In the genomic region with DNA sequence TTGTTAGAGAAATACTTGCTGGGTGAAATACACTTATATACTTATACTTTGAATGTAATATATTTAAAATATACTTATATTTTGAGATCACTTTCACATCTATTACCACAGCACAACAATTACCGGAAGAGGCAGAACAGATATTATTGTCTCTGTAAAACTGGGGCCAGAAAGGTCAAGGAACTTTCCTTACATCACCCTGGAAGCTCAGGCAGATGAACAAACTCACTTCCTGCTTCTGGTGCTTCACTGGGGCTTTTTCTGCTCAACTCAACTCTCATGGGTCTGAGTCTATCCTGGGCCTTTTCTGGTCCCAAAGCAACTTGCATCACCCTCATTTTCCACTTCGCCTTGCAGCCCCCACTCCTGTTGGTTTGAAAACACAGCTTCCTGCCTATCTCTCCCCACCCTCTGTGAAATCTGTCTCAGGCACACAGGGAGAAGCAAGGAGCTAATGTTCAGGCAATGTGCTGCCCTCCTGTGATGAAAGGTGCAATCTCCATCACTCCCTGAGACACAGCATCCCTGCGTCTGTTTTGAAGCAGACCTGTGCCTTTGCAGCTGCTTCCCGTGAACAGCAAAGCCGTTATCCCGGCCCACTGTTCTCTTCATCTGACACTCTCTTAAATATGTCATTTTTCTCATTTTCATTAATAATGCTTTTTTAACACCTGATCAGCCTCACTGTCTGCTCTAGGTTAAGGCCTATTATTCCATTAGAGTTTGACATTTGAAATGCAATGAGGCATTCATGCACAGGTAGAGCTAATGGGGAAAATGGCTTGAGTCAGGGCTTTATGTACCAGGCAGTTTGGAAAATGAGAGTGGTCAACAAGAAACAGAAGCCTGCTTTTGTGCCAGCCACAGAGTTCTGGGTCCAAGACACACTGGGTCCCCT, we compare ENCODE assay signal across 10 cellular contexts.
DNase-seq lines count a peak whose midpoint lies in the region; ATAC-seq, FAIRE-seq and TF ChIP-seq lines count a peak whose summit lies in the region.
"Had no signal": no experiment of that assay in that cellular context is flagged by ENCODE, and none has a peak within 500 bp of the region (broad histone marks: within the 10 kb centered on the region; RNA-seq: fewer than 3 reads in every experiment).

No MANE protein-coding gene starts in this region.

- peak; percentile 46 for FAIRE-seq in GM12892 (lab: Jason Lieb, UNC)

- no peaks in the 10 kb centered on the region for H3K9me2 ChIP-seq in PC-9 (ENCODE audit: insufficient read depth)

- H3K27ac ChIP-seq in PC-9 (no peak overlapping the region), stomach (no peak overlapping the region)

- POLR2A ChIA-PET in AG04449 (lab: Yijun Ruan, JAX) = no interaction called here
- POLR2A ChIA-PET in PC-9 (lab: Charles Lee; ENCODE audit: unreplicated experiment) = no interaction called here

- DNase-seq in AG04449 (ENCODE audit: low read depth, low spot score) (no peak), GM12892 (ENCODE audit: insufficient read length) (no peak), PC-9 (peak in 1 of 2 experiments; percentile 13), head of caudate nucleus (peak in 37 of 42 donors; percentile 8 to 83 (median 52)), stomach (no peak)
- DNase-seq: CD8-positive, alpha-beta T cell; stimulated activated naive B cell treated with anti-CD40 and anti-IgM and Interleukin-4, amounts not matched to agents 10 μg/mL and 1 μg/mL and 100 μg/mL, for 72 hours had no signal

- no peak overlapping the region for H3K4me2 ChIP-seq in PC-9

- H3K4me3 ChIP-seq in AG04449 (ENCODE audit: low read depth, low read length) = no peak overlapping the region
- no peak overlapping the region for H3K4me3 ChIP-seq in PC-9
- H3K4me3 ChIP-seq in stomach = no peak overlapping the region

- H3K36me3 ChIP-seq in PC-9 (ENCODE audit: low read depth) = no peaks in the 10 kb centered on the region
- H3K36me3 ChIP-seq in stomach = no peaks in the 10 kb centered on the region

- peaks cover 22% of the 10 kb centered on the region for H3K4me1 ChIP-seq in PC-9 (replicated peaks; ENCODE audit: insufficient read depth)
- peaks cover 0 to 5% (median 0%) of the 10 kb centered on the region in 4 donors for H3K4me1 ChIP-seq in stomach

- intact Hi-C loops in PC-9 (cut with micrococcal nuclease; ENCODE audit: unreplicated experiment) = loop anchor here (10.0 kb wide), 1 partner anchor 201 kb away; no protein-coding TSS in a partner anchor
- intact Hi-C loops in head of caudate nucleus (cut with DNase I) = no loop called here
- intact Hi-C loops in stomach (cut with DNase I; ENCODE audit: low total_unique reads) = no loop called here

- ATAC-seq in HG02938 (IDR thresholded peaks at IDR 0.05; ENCODE audit: unreplicated experiment) (no peak), GM19035 (IDR thresholded peaks at IDR 0.05; ENCODE audit: unreplicated experiment) (no peak), GM21360 (IDR thresholded peaks at IDR 0.05; ENCODE audit: unreplicated experiment) (no peak)
- ATAC-seq: CD8-positive, alpha-beta T cell had no signal

- no peaks in the 10 kb centered on the region for H3K79me2 ChIP-seq in PC-9 (ENCODE audit: low read depth)

- TF ChIP-seq POLR2A in GM12892 (IDR thresholded peaks at IDR 0.05; ENCODE audit: low read depth, low read length) (no peak), stomach (IDR thresholded peaks at IDR 0.05) (no peak)

- no peaks in the 10 kb centered on the region for H4K20me1 ChIP-seq in PC-9 (ENCODE audit: insufficient read depth)

- no peaks in the 10 kb centered on the region for H3K27me3 ChIP-seq in PC-9 (ENCODE audit: insufficient read depth, low read depth)
- H3K27me3 ChIP-seq in stomach = no peaks in the 10 kb centered on the region

- H3K9me3 ChIP-seq in PC-9 (ENCODE audit: insufficient read depth, low read depth) (0 out of 2 replicates have a peak, but pooled peaks cover 3% of the 10 kb centered on the region), stomach (no peaks in the 10 kb centered on the region)

- CTCF ChIA-PET in AG04449 (lab: Yijun Ruan, JAX) = interaction anchor here (1.2 to 2.5 kb wide), 2 partner anchors 37 to 93 kb away, joined by 3 to 12 read pairs; no protein-coding TSS in a partner anchor
- CTCF ChIA-PET in PC-9 (lab: Charles Lee) = no interaction called here

- no peak for TF ChIP-seq EP300 in stomach (IDR thresholded peaks at IDR 0.05)

- TF ChIP-seq CTCF in AG04449 (IDR thresholded peaks at IDR 0.05; ENCODE audit: insufficient read depth, low read length, missing control alignments) (peak; percentile 1), PC-9 (conservative IDR thresholded peaks at IDR 0.05) (peak; percentile 48), stomach (IDR thresholded peaks at IDR 0.05) (no peak)

- H3F3A ChIP-seq in PC-9 (ENCODE audit: insufficient read depth, low read depth) = peaks cover 20% of the 10 kb centered on the region

- 61 to 84% (median 71%) methylated on average over 6 of the region's 6 CpGs for WGBS in stomach, 5 donors

- H2AFZ ChIP-seq in PC-9 = no peak overlapping the region

- BruUV-seq in PC-9 (replicated peaks; lab: Mats Ljungman, UMichigan) = no TSS peak

Comparison
In these comparisons a context has a peak if more than half of its experiments do, and no peak if none do; other contexts are left out.
1. DNase-seq: peak in head of caudate nucleus (37 of 42); none in AG04449 (single experiment), GM12892 (single experiment) and stomach (single experiment).
2. CTCF ChIP-seq: peak in AG04449 (single experiment) and PC-9 (single experiment); none in stomach (0 of 7).